Comparison of ENCODE assay signal across 21 cellular contexts in the genomic region with DNA sequence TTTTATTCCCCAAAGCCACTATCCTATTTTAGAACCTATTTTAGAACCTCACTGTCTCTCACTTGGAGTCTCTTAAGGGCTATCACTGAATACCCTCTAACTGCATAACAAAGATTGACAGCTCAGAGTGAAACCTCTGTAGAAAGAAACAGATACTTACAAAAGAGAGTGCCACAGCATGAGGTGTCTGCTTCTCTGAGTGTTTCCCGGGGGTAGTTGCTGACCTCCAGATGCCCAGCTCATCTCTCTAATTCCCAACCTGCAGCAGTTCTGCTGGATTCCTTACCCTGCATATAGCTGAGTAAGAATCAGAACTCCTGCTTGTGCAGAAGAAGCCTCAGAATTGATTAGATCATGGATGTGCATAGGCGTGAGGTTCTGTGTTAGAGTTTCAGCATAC. TPM values are rescaled to one million over a fixed set of nuclear protein-coding genes. Genes with fewer than 3 reads are reported as not detected.
DNase-seq lines count a peak whose midpoint lies in the region; ATAC-seq and TF ChIP-seq lines count a peak whose summit lies in the region.
"Had no signal": no experiment of that assay in that cellular context is flagged by ENCODE, and none has a peak within 500 bp of the region (broad histone marks: within the 10 kb centered on the region; RNA-seq: fewer than 3 reads in every experiment).

No MANE protein-coding gene starts in this region.

- DNase-seq in CD8-positive, alpha-beta memory T cell = no peak
- no peak for DNase-seq in GM10248 (ENCODE audit: extremely low spot score)
- DNase-seq: cortex of kidney; DMS53; head of caudate nucleus; Karpas-422; left colon; naive B cell; NCI-H146; stimulated activated CD4-positive, alpha-beta T cell treated with anti-CD3 and anti-CD28 coated beads, Interleukin-4, amount 100 ng/mL, for 1 hour; transverse colon had no signal

- peaks cover 3 to 10% of the 10 kb centered on the region in 2 donors for H3K27me3 Mint-ChIP-seq in CD8-positive, alpha-beta memory T cell
- H3K27me3 Mint-ChIP-seq: naive B cell had no signal

- POLR2A ChIA-PET in CD8-positive, alpha-beta memory T cell (lab: Charles Lee) = no interaction called here
- POLR2A ChIA-PET in GM10248 (lab: Yijun Ruan, JAX) = no interaction called here

- TF ChIP-seq CTCF in GM10248 (IDR thresholded peaks at IDR 0.05; ENCODE audit: control extremely low read depth, extremely low read depth, low read depth, missing control alignments) = no peak

- no peaks in the 10 kb centered on the region for H3K27me3 ChIP-seq in HUES6 (ENCODE audit: control insufficient read depth, insufficient read depth, low read length)
- no peaks in the 10 kb centered on the region for H3K27me3 ChIP-seq in CD8-positive, alpha-beta memory T cell (ENCODE audit: insufficient read depth, low read length, poor library complexity, severe bottlenecking)
- H3K27me3 ChIP-seq: ascending aorta, BLaER1, esophagus muscularis mucosa, transverse colon had no signal

- peaks cover 41% of the 10 kb centered on the region for H3K4me1 ChIP-seq in HUES6 (ENCODE audit: control insufficient read depth, insufficient read depth, low read length)
- H3K4me1 ChIP-seq in mesodermal cell (ENCODE audit: control insufficient read depth, insufficient read depth, low read length, poor library complexity, severe bottlenecking) = peaks cover 19% of the 10 kb centered on the region
- no peaks in the 10 kb centered on the region for H3K4me1 ChIP-seq in CD8-positive, alpha-beta memory T cell (ENCODE audit: insufficient read depth, low read length)
- H3K4me1 ChIP-seq: ascending aorta, BLaER1, esophagus muscularis mucosa, transverse colon had no signal

- H3K36me3 Mint-ChIP-seq in CD8-positive, alpha-beta memory T cell = no peaks in the 10 kb centered on the region
- H3K36me3 Mint-ChIP-seq: naive B cell had no signal

- peaks cover 0 to 3% (median 0%) of the 10 kb centered on the region in 5 donors for H3K9me3 Mint-ChIP-seq in CD8-positive, alpha-beta memory T cell

- peak overlapping the region; percentile 32; the same call in 1 of the 2 replicates for H3K27ac ChIP-seq in HUES6 (ENCODE audit: low read depth, low read length)
- H3K27ac ChIP-seq in mesodermal cell (ENCODE audit: low read depth, low read length, severe bottlenecking) = peak overlapping the region; percentile 25
- H3K27ac ChIP-seq in CD8-positive, alpha-beta memory T cell (ENCODE audit: low read depth, low read length) = no peak overlapping the region
- H3K27ac ChIP-seq: ascending aorta, BLaER1, esophagus muscularis mucosa, SK-N-MC, transverse colon had no signal

- H3K9ac ChIP-seq in HUES6 (ENCODE audit: low read length) = no peak overlapping the region
- H3K9ac ChIP-seq: BLaER1 had no signal

- CTCF ChIA-PET in CD8-positive, alpha-beta memory T cell (lab: Charles Lee) = no interaction called here
- CTCF ChIA-PET in GM10248 (lab: Yijun Ruan, JAX) = interaction anchor here (1.4 to 2.6 kb wide), 5 partner anchors 9 to 125 kb away, joined by 3 to 9 read pairs (median 4); no protein-coding TSS in a partner anchor

- H3K36me3 ChIP-seq in HUES6 (ENCODE audit: control insufficient read depth, insufficient read depth, low read length) = no peaks in the 10 kb centered on the region; the same call in 1 of the 2 replicates
- H3K36me3 ChIP-seq in mesodermal cell (ENCODE audit: control insufficient read depth, insufficient read depth, low read length) = no peaks in the 10 kb centered on the region
- no peaks in the 10 kb centered on the region for H3K36me3 ChIP-seq in CD8-positive, alpha-beta memory T cell (ENCODE audit: insufficient read depth, low read length)
- H3K36me3 ChIP-seq: ascending aorta, BLaER1, esophagus muscularis mucosa, transverse colon had no signal

- H3K9me3 ChIP-seq in HUES6 (ENCODE audit: control insufficient read depth, insufficient read depth, low read depth, low read length) = no peaks in the 10 kb centered on the region
- no peaks in the 10 kb centered on the region for H3K9me3 ChIP-seq in mesodermal cell (ENCODE audit: control insufficient read depth, low read length)
- no peaks in the 10 kb centered on the region for H3K9me3 ChIP-seq in CD8-positive, alpha-beta memory T cell (ENCODE audit: low read length)
- H3K9me3 ChIP-seq: ascending aorta, BLaER1, esophagus muscularis mucosa, transverse colon had no signal

- WGBS in mesodermal cell (ENCODE audit: insufficient coverage in 2 of 2), 2 experiments = 17 to 22% methylated on average over 1 of the region's 2 CpGs

- no peak overlapping the region for H3K4me3 Mint-ChIP-seq in CD8-positive, alpha-beta memory T cell
- H3K4me3 Mint-ChIP-seq: naive B cell had no signal

- ATAC-seq in GM19351 (IDR thresholded peaks at IDR 0.05; ENCODE audit: unreplicated experiment) = peak; percentile 76
- ATAC-seq in HG02610 (IDR thresholded peaks at IDR 0.05; ENCODE audit: unreplicated experiment) = peak; percentile 56
- ATAC-seq in GM18907 (IDR thresholded peaks at IDR 0.05; ENCODE audit: unreplicated experiment) = no peak
- no peak for ATAC-seq in HG03097 (IDR thresholded peaks at IDR 0.05; ENCODE audit: low FRiP score, unreplicated experiment)
- ATAC-seq: left colon had no signal

- no peak overlapping the region for H3K27ac Mint-ChIP-seq in CD8-positive, alpha-beta memory T cell
- H3K27ac Mint-ChIP-seq: naive B cell had no signal

- H3K4me3 ChIP-seq in HUES6 (ENCODE audit: low read depth, low read length) (no peak overlapping the region; the same call in 1 of the 2 replicates), mesodermal cell (ENCODE audit: extremely low read depth, insufficient read depth, low read length, poor library complexity, severe bottlenecking) (no peak overlapping the region)
- H3K4me3 ChIP-seq in CD8-positive, alpha-beta memory T cell (ENCODE audit: low read length) = no peak overlapping the region
- H3K4me3 ChIP-seq: ascending aorta, BLaER1, esophagus muscularis mucosa, SK-N-MC, transverse colon had no signal

- H3K4me1 Mint-ChIP-seq in CD8-positive, alpha-beta memory T cell = no peaks in the 10 kb centered on the region
- H3K4me1 Mint-ChIP-seq: naive B cell had no signal

RNA-seq across cellular contexts. Expression of a gene that starts 34.5 kb away (rescaled TPM):
- 55.0 TPM for polyA plus RNA-seq in mesodermal cell (2013, experiment 1 of 2)
- 45.4 TPM for polyA plus RNA-seq in mesodermal cell (2013, experiment 2 of 2)
- not detected for total RNA-seq in CD8-positive, alpha-beta memory T cell
- not detected for polyA plus RNA-seq in CD8-positive, alpha-beta memory T cell

Comparison
In these comparisons a context has a peak if more than half of its experiments do, and no peak if none do; other contexts are left out.
1. ATAC-seq: peak in GM19351 (single experiment) and HG02610 (single experiment); none in GM18907 (single experiment) and HG03097 (single experiment).